In the genomic region with DNA sequence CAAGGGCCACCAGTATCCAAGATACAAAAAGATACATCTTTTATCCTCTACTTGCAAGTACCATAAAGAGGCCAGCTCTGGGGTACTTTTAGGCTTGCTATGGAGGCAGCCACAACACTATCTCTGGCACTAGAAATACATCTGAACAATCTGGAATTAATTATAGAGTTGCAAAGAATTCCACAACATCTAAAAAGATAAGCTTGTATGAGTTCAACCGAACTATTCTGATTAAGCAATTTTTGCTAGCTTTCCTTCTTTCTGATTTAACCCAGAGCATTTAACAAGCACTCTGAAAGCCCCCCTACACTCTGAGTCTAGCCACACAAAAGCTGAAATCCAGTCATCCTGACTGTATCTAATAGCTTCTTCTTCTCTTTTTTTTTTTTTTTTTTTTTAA, we compare ENCODE assay signal across 33 cellular contexts.
A peak's percentile ranks its signal among the peaks of the same experiment; 100 is the strongest.
DNase-seq lines count a peak whose midpoint lies in the region; ATAC-seq and TF ChIP-seq lines count a peak whose summit lies in the region.
"Had no signal": no experiment of that assay in that cellular context is flagged by ENCODE, and none has a peak within 500 bp of the region (broad histone marks: within the 10 kb centered on the region; RNA-seq: fewer than 3 reads in every experiment).

No MANE protein-coding gene starts in this region.

- no peak overlapping the region for H2BK120ac ChIP-seq in IMR-90 (ENCODE audit: low read depth, low read length)

- DNase-seq in AG09309 (ENCODE audit: low read depth) (peak; percentile 58), IMR-90 (peak; percentile 58), choroid plexus epithelial cell (ENCODE audit: low read depth) (peak; percentile 22), natural killer cell (no peak)
- DNase-seq in activated naive CD8-positive, alpha-beta T cell treated with anti-CD3 and anti-CD28 coated beads for 36 hours: no peak
- no peak for DNase-seq in activated effector memory CD4-positive, alpha-beta T cell treated with anti-CD3 and anti-CD28 coated beads, Interleukin-2, amount 50 U/mL, for 16 hours
- DNase-seq: activated CD4-positive, alpha-beta T cell treated with anti-CD3 and anti-CD28 coated beads for 36 hours; activated CD8-positive, alpha-beta T cell treated with anti-CD3 and anti-CD28 coated beads, Interleukin-2, amount 10 ng/mL, durations not matched to agents 7 days and 5 days; BE2C; CD8-positive, alpha-beta memory T cell; endodermal cell; hippocampal formation; Kasumi-1; left cardiac atrium; NCI-H1417 treated with DMSO at 0.1 percent for 48 hours; NCI-H2029 treated with DMSO at 0.1 percent for 48 hours; NCI-H524 treated with DMSO at 0.1 percent for 48 hours; NK-92 treated with Interleukin-12 subunit alpha and Interleukin-12 subunit beta, amount 100 ng/mL, for 24 hours; PC-9; retina; SHP77 treated with DMSO at 0.1 percent for 48 hours; stimulated activated naive CD4-positive, alpha-beta T cell treated with Interleukin-2 at 50 U/mL for 16 hours; SW 1271; T1000 had no signal

- H3K9me3 ChIP-seq in IMR-90 (ENCODE audit: control insufficient read depth, insufficient read depth, low read length): no peaks in the 10 kb centered on the region
- H3K9me3 ChIP-seq: BE2C, thoracic aorta had no signal

- H3K4me3 Mint-ChIP-seq in activated naive CD8-positive, alpha-beta T cell treated with anti-CD3 and anti-CD28 coated beads for 36 hours: no peak overlapping the region
- H3K4me3 Mint-ChIP-seq in natural killer cell: no peak overlapping the region
- H3K4me3 Mint-ChIP-seq: activated CD4-positive, alpha-beta T cell treated with anti-CD3 and anti-CD28 coated beads for 36 hours; activated CD8-positive, alpha-beta T cell treated with anti-CD3 and anti-CD28 coated beads, Interleukin-2, amount 10 ng/mL, durations not matched to agents 7 days and 5 days; activated naive CD8-positive, alpha-beta T cell; CD8-positive, alpha-beta memory T cell; central memory CD8-positive, alpha-beta T cell; dendritic cell treated with granulocyte-macrophage colony-stimulating factor and Interleukin-4, amounts not matched to agents 40 ng/mL and 50 ng/mL, for 4 days; endodermal cell had no signal

- H3K9me3 Mint-ChIP-seq in activated naive CD8-positive, alpha-beta T cell treated with anti-CD3 and anti-CD28 coated beads for 36 hours: no peaks in the 10 kb centered on the region
- H3K9me3 Mint-ChIP-seq in natural killer cell: no peaks in the 10 kb centered on the region
- H3K9me3 Mint-ChIP-seq: activated T-helper 2 cell treated with anti-CD3 and anti-CD28 coated beads, Interferon-gamma antibody, Interleukin-2, Interleukin-4, amounts not matched to agents 10 μg/mL and 5 μg/mL and 100 μg/mL, durations not matched to agents 14 hours and 24 hours and 36 hours; CD8-positive, alpha-beta memory T cell; central memory CD8-positive, alpha-beta T cell; dendritic cell treated with granulocyte-macrophage colony-stimulating factor and Interleukin-4, amounts not matched to agents 40 ng/mL and 50 ng/mL, for 4 days; endodermal cell had no signal

- H3K4me2 ChIP-seq in IMR-90 (ENCODE audit: low read depth, low read length): no peak overlapping the region
- H3K4me2 ChIP-seq: PC-9 had no signal

- H3K4ac ChIP-seq in IMR-90 (ENCODE audit: low read depth, low read length): no peak overlapping the region

- dilution Hi-C loops in IMR-90 (cut with HindIII; ENCODE audit: low sequenced_read_pairs, unreplicated experiment): no loop called here

- H3K79me1 ChIP-seq in IMR-90 (ENCODE audit: low read depth in 1 of 2, low read length in 2 of 2): peaks cover 0 to 19% of the 10 kb centered on the region in 2 experiments; a peak in 2 of 4 replicates

- no peaks in the 10 kb centered on the region for H3K36me3 ChIP-seq in IMR-90 (ENCODE audit: control insufficient read depth, insufficient read depth, low read length)
- H3K36me3 ChIP-seq: BE2C, thoracic aorta had no signal

- H4K20me1 ChIP-seq in IMR-90 (ENCODE audit: insufficient read depth, low read length): no peaks in the 10 kb centered on the region; the same call in 1 of the 2 replicates

- peaks cover 3% of the 10 kb centered on the region; the same call in 1 of the 2 replicates for H3K9me1 ChIP-seq in IMR-90 (ENCODE audit: insufficient read depth, low read length)

- H2AK5ac ChIP-seq in IMR-90 (ENCODE audit: low read depth, low read length): no peak overlapping the region

- H3K4me1 ChIP-seq in IMR-90 (ENCODE audit: control insufficient read depth, insufficient read depth, low read length): peaks cover 13% of the 10 kb centered on the region
- H3K4me1 ChIP-seq: BE2C had no signal

- no peak overlapping the region for H2AFZ ChIP-seq in IMR-90 (replicated peaks; ENCODE audit: low read length, poor library complexity)
- H2AFZ ChIP-seq: PC-9 had no signal

- no peak overlapping the region for H4K8ac ChIP-seq in IMR-90 (ENCODE audit: low read depth in 2 of 2, low read length in 2 of 2)

- no peak overlapping the region for H3K9ac ChIP-seq in IMR-90 (ENCODE audit: low read depth, low read length)

- intact Hi-C loops in IMR-90 (cut with micrococcal nuclease) (loop anchor here (10.0 kb wide), 1 partner anchor 95 kb away; the partner anchor contains the start of gene FRMD5), natural killer cell (cut with micrococcal nuclease) (no loop called here)

- ATAC-seq in IMR-90 (ENCODE audit: low read depth) (no peak), HG02870 (IDR thresholded peaks at IDR 0.05; ENCODE audit: unreplicated experiment) (no peak), natural killer cell (no peak)
- ATAC-seq: activated CD4-positive, alpha-beta T cell treated with anti-CD3 and anti-CD28 coated beads for 36 hours; activated CD8-positive, alpha-beta T cell treated with anti-CD3 and anti-CD28 coated beads, Interleukin-2, amount 10 ng/mL, durations not matched to agents 7 days and 5 days; left cardiac atrium had no signal

- H3K14ac ChIP-seq in IMR-90 (replicated peaks; ENCODE audit: low read depth, low read length): no peak overlapping the region

- no peak overlapping the region for H2AK9ac ChIP-seq in IMR-90 (replicated peaks; ENCODE audit: low read depth, low read length, poor library complexity)

- H3K18ac ChIP-seq in IMR-90 (ENCODE audit: low read depth, low read length): peak overlapping the region; percentile 35; the same call in 1 of the 2 replicates

- no TSS peak for BruUV-seq in IMR-90 (replicated peaks; lab: Mats Ljungman, UMichigan)

- H3K27me3 ChIP-seq in IMR-90 (ENCODE audit: control insufficient read depth, insufficient read depth, low read length) (no peaks in the 10 kb centered on the region), layer of hippocampus (ENCODE audit: control insufficient read depth, insufficient read depth, low read length) (no peaks in the 10 kb centered on the region)
- H3K27me3 ChIP-seq: BE2C had no signal

- H4K91ac ChIP-seq in IMR-90 (ENCODE audit: insufficient read depth, low read depth, low read length): no peak overlapping the region

- H3K23ac ChIP-seq in IMR-90 (ENCODE audit: low read depth, low read length): no peak overlapping the region

- H4K5ac ChIP-seq in IMR-90 (ENCODE audit: low read depth, low read length): no peak overlapping the region

- peaks cover 14% of the 10 kb centered on the region for H3K27me3 Mint-ChIP-seq in activated naive CD8-positive, alpha-beta T cell treated with anti-CD3 and anti-CD28 coated beads for 36 hours
- H3K27me3 Mint-ChIP-seq in natural killer cell (ENCODE audit: low read depth in 2 of 2): peaks cover 6 to 17% of the 10 kb centered on the region in 2 donors

- H3K36me3 Mint-ChIP-seq in activated naive CD8-positive, alpha-beta T cell treated with anti-CD3 and anti-CD28 coated beads for 36 hours: no peaks in the 10 kb centered on the region
- H3K36me3 Mint-ChIP-seq in natural killer cell: no peaks in the 10 kb centered on the region
- H3K36me3 Mint-ChIP-seq: activated naive CD8-positive, alpha-beta T cell; CD8-positive, alpha-beta memory T cell had no signal

- H2BK15ac ChIP-seq in IMR-90 (ENCODE audit: low read depth, low read length): no peak overlapping the region

- no peak overlapping the region for H3K4me3 ChIP-seq in AG09309 (ENCODE audit: control insufficient read depth, low read depth, low read length)
- no peak overlapping the region for H3K4me3 ChIP-seq in IMR-90 (ENCODE audit: insufficient read depth, low read depth, low read length)
- no peak overlapping the region for H3K4me3 ChIP-seq in choroid plexus epithelial cell (ENCODE audit: low read depth, low read length)
- H3K4me3 ChIP-seq: PC-9, skin epidermis, thoracic aorta had no signal

- POLR2A ChIA-PET in IMR-90 (lab: Charles Lee; ENCODE audit: unreplicated experiment): no interaction called here

- H2BK5ac ChIP-seq in IMR-90 (ENCODE audit: low read depth, low read length, poor library complexity, severe bottlenecking): no peak overlapping the region

- no peaks in the 10 kb centered on the region for H3K4me1 Mint-ChIP-seq in activated naive CD8-positive, alpha-beta T cell treated with anti-CD3 and anti-CD28 coated beads for 36 hours
- no peaks in the 10 kb centered on the region for H3K4me1 Mint-ChIP-seq in natural killer cell
- H3K4me1 Mint-ChIP-seq: activated CD4-positive, alpha-beta T cell treated with anti-CD3 and anti-CD28 coated beads for 36 hours; CD8-positive, alpha-beta memory T cell; central memory CD8-positive, alpha-beta T cell; endodermal cell had no signal

- H3K27ac Mint-ChIP-seq in activated naive CD8-positive, alpha-beta T cell treated with anti-CD3 and anti-CD28 coated beads for 36 hours: no peak overlapping the region
- H3K27ac Mint-ChIP-seq in natural killer cell: no peak overlapping the region
- H3K27ac Mint-ChIP-seq: activated CD4-positive, alpha-beta T cell treated with anti-CD3 and anti-CD28 coated beads for 36 hours; activated CD8-positive, alpha-beta T cell treated with anti-CD3 and anti-CD28 coated beads, Interleukin-2, amount 10 ng/mL, durations not matched to agents 7 days and 5 days; activated naive CD8-positive, alpha-beta T cell; activated T-helper 2 cell treated with anti-CD3 and anti-CD28 coated beads, Interferon-gamma antibody, Interleukin-2, Interleukin-4, amounts not matched to agents 10 μg/mL and 5 μg/mL and 100 μg/mL, durations not matched to agents 14 hours and 24 hours and 36 hours; CD8-positive, alpha-beta memory T cell; dendritic cell treated with granulocyte-macrophage colony-stimulating factor and Interleukin-4, amounts not matched to agents 40 ng/mL and 50 ng/mL, for 4 days; endodermal cell had no signal

- H2BK20ac ChIP-seq in IMR-90 (ENCODE audit: low read depth, low read length): no peak overlapping the region

- no peak overlapping the region for H3K56ac ChIP-seq in IMR-90 (ENCODE audit: extremely low read depth, insufficient read depth, low read length)

- no peak for TF ChIP-seq CTCF in AG09309 (IDR thresholded peaks at IDR 0.05; ENCODE audit: control insufficient read depth, insufficient read depth, low read depth, low read length, missing control alignments)
- TF ChIP-seq CTCF in IMR-90 (conservative IDR thresholded peaks at IDR 0.05; ENCODE audit: low read depth, low read length): no peak
- no peak for TF ChIP-seq CTCF in choroid plexus epithelial cell (conservative IDR thresholded peaks at IDR 0.05; ENCODE audit: low read depth, low read length)
- TF ChIP-seq CTCF in natural killer cell (IDR thresholded peaks at IDR 0.05): no peak

- TF ChIP-seq POLR2A in IMR-90 (IDR thresholded peaks at IDR 0.05; ENCODE audit: low read depth, low read length): no peak

- H3K27ac ChIP-seq in IMR-90 (ENCODE audit: insufficient read depth, low read length) (no peak overlapping the region), layer of hippocampus (ENCODE audit: low read depth, low read length) (peak overlapping the region; percentile 64)
- H3K27ac ChIP-seq: PC-9, skin epidermis, thoracic aorta, VCaP had no signal

- no peak for TF ChIP-seq RAD21 in IMR-90 (IDR thresholded peaks at IDR 0.05; ENCODE audit: low read length)

- in situ Hi-C loops in IMR-90 (cut with MboI; ENCODE audit: low sequenced_read_pairs): no loop called here

- no CpG with 5 or more reads among the region's 1 CpG for WGBS in IMR-90 (ENCODE audit: extremely low coverage in 2 of 2, insufficient read length in 1 of 2), 2 experiments

- CTCF ChIA-PET in IMR-90 (lab: Yijun Ruan, JAX): interaction anchor here (0.6 kb wide), 2 partner anchors 111 to 135 kb away, joined by 4 to 5 read pairs; no protein-coding TSS in a partner anchor

Comparison
In these comparisons a context has a peak if more than half of its experiments do, and no peak if none do; other contexts are left out.
1. DNase-seq: peak in AG09309 (single experiment), IMR-90 (single experiment) and choroid plexus epithelial cell (single experiment); none in activated naive CD8-positive, alpha-beta T cell treated with anti-CD3 and anti-CD28 coated beads for 36 hours (single experiment), activated effector memory CD4-positive, alpha-beta T cell treated with anti-CD3 and anti-CD28 coated beads, Interleukin-2, amount 50 U/mL, for 16 hours (single experiment) and natural killer cell (single experiment).